23 cellular contexts compared by ENCODE assay signal in the genomic region with DNA sequence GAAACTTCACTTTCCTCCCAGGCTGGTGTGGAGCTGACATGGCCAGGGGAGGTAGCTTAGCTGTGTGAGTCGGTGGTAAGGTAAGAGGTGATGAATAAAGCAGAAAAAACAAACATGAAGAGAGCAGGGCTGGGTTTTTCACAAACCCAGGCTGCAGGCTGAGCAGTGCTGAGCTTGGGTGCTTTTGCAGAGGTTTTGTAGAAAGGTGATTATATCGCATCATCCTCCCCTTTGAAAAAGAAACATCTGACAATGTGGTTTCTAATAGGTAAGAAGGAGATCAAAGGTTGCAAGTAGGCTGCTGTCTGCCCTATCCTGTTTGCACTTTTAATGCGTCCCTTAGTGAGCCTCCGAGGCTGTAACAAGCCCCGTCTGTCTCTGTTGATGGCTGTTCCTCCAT.
DNase-seq lines count a peak whose midpoint lies in the region; ATAC-seq and TF ChIP-seq lines count a peak whose summit lies in the region.
"Had no signal": no experiment of that assay in that cellular context is flagged by ENCODE, and none has a peak within 500 bp of the region (broad histone marks: within the 10 kb centered on the region; RNA-seq: fewer than 3 reads in every experiment).

No MANE protein-coding gene starts in this region.

- H3K9me2 ChIP-seq in GM23338 (ENCODE audit: insufficient read depth) = no peaks in the 10 kb centered on the region

- H3K4me2 ChIP-seq in GM23338 = no peak overlapping the region

- H3F3A ChIP-seq in GM23338 (replicated peaks; ENCODE audit: low read depth) = no peaks in the 10 kb centered on the region

- H3K27me3 ChIP-seq in GM23338 (ENCODE audit: insufficient read depth) = no peaks in the 10 kb centered on the region
- H3K27me3 ChIP-seq: esophagus squamous epithelium, testis, vagina had no signal

- H3K36me3 ChIP-seq in GM23338 (ENCODE audit: insufficient read depth) = no peaks in the 10 kb centered on the region
- H3K36me3 ChIP-seq: esophagus squamous epithelium, gastrocnemius medialis, HAP-1, prostate gland, vagina had no signal

- H3K36me3 Mint-ChIP-seq in GM23338 (ENCODE audit: low read depth) = no peaks in the 10 kb centered on the region
- no peaks in the 10 kb centered on the region for H3K36me3 Mint-ChIP-seq in activated CD4-positive, alpha-beta memory T cell treated with anti-CD3 and anti-CD28 coated beads for 36 hours
- H3K36me3 Mint-ChIP-seq: activated naive CD8-positive, alpha-beta T cell; stimulated activated memory B cell treated with anti-CD40 and anti-IgM and Interleukin-4, amounts not matched to agents 10 μg/mL and 1 μg/mL and 100 μg/mL, for 72 hours had no signal

- peak overlapping the region; percentile 25 for H2AFZ ChIP-seq in GM23338

- no peaks in the 10 kb centered on the region for H3K79me2 ChIP-seq in GM23338 (replicated peaks; ENCODE audit: insufficient read depth)

- intact Hi-C loops in activated CD4-positive, alpha-beta memory T cell treated with anti-CD3 and anti-CD28 coated beads for 36 hours (cut with micrococcal nuclease) = loop anchor here (1.0 to 5.0 kb wide), 3 partner anchors 24 to 70 kb away; a partner anchor contains a TSS
- intact Hi-C loops in left colon (cut with DNase I, micrococcal nuclease) = no loop called here

- H3K4me1 ChIP-seq in GM23338 (ENCODE audit: insufficient read depth) = no peaks in the 10 kb centered on the region
- H3K4me1 ChIP-seq: esophagus squamous epithelium, gastrocnemius medialis, HAP-1, prostate gland, testis, vagina had no signal

- no peaks in the 10 kb centered on the region for H4K20me1 ChIP-seq in GM23338 (replicated peaks; ENCODE audit: insufficient read depth)

- H3K4me3 Mint-ChIP-seq in GM23338 = no peak overlapping the region
- no peak overlapping the region for H3K4me3 Mint-ChIP-seq in activated CD4-positive, alpha-beta memory T cell treated with anti-CD3 and anti-CD28 coated beads for 36 hours
- H3K4me3 Mint-ChIP-seq: activated naive CD8-positive, alpha-beta T cell; stimulated activated memory B cell treated with anti-CD40 and anti-IgM and Interleukin-4, amounts not matched to agents 10 μg/mL and 1 μg/mL and 100 μg/mL, for 72 hours had no signal

- H3K9me3 Mint-ChIP-seq in GM23338 = no peaks in the 10 kb centered on the region
- no peaks in the 10 kb centered on the region for H3K9me3 Mint-ChIP-seq in activated CD4-positive, alpha-beta memory T cell treated with anti-CD3 and anti-CD28 coated beads for 36 hours
- H3K9me3 Mint-ChIP-seq: stimulated activated memory B cell treated with anti-CD40 and anti-IgM and Interleukin-4, amounts not matched to agents 10 μg/mL and 1 μg/mL and 100 μg/mL, for 72 hours had no signal

- DNase-seq in activated gamma-delta T cell treated with Interleukin-2 at 50 U/mL for 16 hours (peak; percentile 23), activated gamma-delta T cell (lab: John Stamatoyannopoulos, UW) (no peak), GM23338 (ENCODE audit: low spot score) (no peak), left colon (no peak), G401 (ENCODE audit: low spot score) (no peak), NCI-H1930 (lab: John Stamatoyannopoulos, UW) (no peak)
- DNase-seq in activated CD4-positive, alpha-beta memory T cell treated with anti-CD3 and anti-CD28 coated beads for 36 hours = peak; percentile 48
- DNase-seq: activated CD4-positive, CD25-positive, alpha-beta regulatory T cell; activated CD8-positive, alpha-beta memory T cell treated with anti-CD3 and anti-CD28 coated beads, Interleukin-2, amount 50 U/mL, for 48 hours; esophagus squamous epithelium; gastrocnemius medialis; GDM1; IMR-90; NCI-H1436 treated with DMSO at 0.1 percent for 48 hours; NCI-H524; testis had no signal

- ATAC-seq in GM23338 (peak; percentile 25; the same call in 2 of the 3 replicates), left colon (peak; percentile 33), HG02981 (IDR thresholded peaks at IDR 0.05; ENCODE audit: unreplicated experiment) (no peak)
- ATAC-seq: gastrocnemius medialis; stimulated activated memory B cell treated with anti-CD40 and anti-IgM and Interleukin-4, amounts not matched to agents 10 μg/mL and 1 μg/mL and 100 μg/mL, for 72 hours had no signal

- peaks cover 6% of the 10 kb centered on the region; the same call in 2 of the 3 replicates for H3K4me1 Mint-ChIP-seq in GM23338
- H3K4me1 Mint-ChIP-seq in activated CD4-positive, alpha-beta memory T cell treated with anti-CD3 and anti-CD28 coated beads for 36 hours (ENCODE audit: low read depth) = peaks cover 20% of the 10 kb centered on the region
- H3K4me1 Mint-ChIP-seq: stimulated activated memory B cell treated with anti-CD40 and anti-IgM and Interleukin-4, amounts not matched to agents 10 μg/mL and 1 μg/mL and 100 μg/mL, for 72 hours had no signal

- POLR2A ChIA-PET in activated CD4-positive, alpha-beta memory T cell treated with anti-CD3 and anti-CD28 coated beads for 36 hours (lab: Charles Lee) = no interaction called here

- no peak overlapping the region for H3K27ac Mint-ChIP-seq in GM23338
- peak overlapping the region; percentile 43 for H3K27ac Mint-ChIP-seq in activated CD4-positive, alpha-beta memory T cell treated with anti-CD3 and anti-CD28 coated beads for 36 hours
- H3K27ac Mint-ChIP-seq: activated naive CD8-positive, alpha-beta T cell; stimulated activated memory B cell treated with anti-CD40 and anti-IgM and Interleukin-4, amounts not matched to agents 10 μg/mL and 1 μg/mL and 100 μg/mL, for 72 hours had no signal

- TF ChIP-seq CTCF in GM23338 (conservative IDR thresholded peaks at IDR 0.05; ENCODE audit: low read depth in 2 of 2) = no peak

- H3K27ac ChIP-seq in GM23338 (ENCODE audit: low read depth) = no peak overlapping the region
- H3K27ac ChIP-seq: C4-2B, esophagus squamous epithelium, gastrocnemius medialis, prostate gland, testis, vagina had no signal

- no peaks in the 10 kb centered on the region for H3K27me3 Mint-ChIP-seq in GM23338 (ENCODE audit: insufficient read depth, low read depth, poor library complexity)
- no peaks in the 10 kb centered on the region for H3K27me3 Mint-ChIP-seq in activated CD4-positive, alpha-beta memory T cell treated with anti-CD3 and anti-CD28 coated beads for 36 hours
- H3K27me3 Mint-ChIP-seq: activated naive CD8-positive, alpha-beta T cell had no signal

- H3K4me3 ChIP-seq in GM23338 = no peak overlapping the region
- H3K4me3 ChIP-seq: esophagus squamous epithelium, gastrocnemius medialis, HAP-1, prostate gland, testis, vagina had no signal

- in situ Hi-C loops in G401 (cut with HindIII; ENCODE audit: low sequenced_read_pairs) = no loop called here

- CTCF ChIA-PET in activated CD4-positive, alpha-beta memory T cell treated with anti-CD3 and anti-CD28 coated beads for 36 hours (lab: Charles Lee) = interaction anchor here (0.9 to 4.3 kb wide), 2 partner anchors 25 to 697 kb away, joined by 3 to 21 read pairs; no protein-coding TSS in a partner anchor

TF ChIP-seq in GM23338, 12 proteins besides CTCF, POLR2A, EP300 and RAD21 (continues in another document):
- TF ChIP-seq, protein P1, sequence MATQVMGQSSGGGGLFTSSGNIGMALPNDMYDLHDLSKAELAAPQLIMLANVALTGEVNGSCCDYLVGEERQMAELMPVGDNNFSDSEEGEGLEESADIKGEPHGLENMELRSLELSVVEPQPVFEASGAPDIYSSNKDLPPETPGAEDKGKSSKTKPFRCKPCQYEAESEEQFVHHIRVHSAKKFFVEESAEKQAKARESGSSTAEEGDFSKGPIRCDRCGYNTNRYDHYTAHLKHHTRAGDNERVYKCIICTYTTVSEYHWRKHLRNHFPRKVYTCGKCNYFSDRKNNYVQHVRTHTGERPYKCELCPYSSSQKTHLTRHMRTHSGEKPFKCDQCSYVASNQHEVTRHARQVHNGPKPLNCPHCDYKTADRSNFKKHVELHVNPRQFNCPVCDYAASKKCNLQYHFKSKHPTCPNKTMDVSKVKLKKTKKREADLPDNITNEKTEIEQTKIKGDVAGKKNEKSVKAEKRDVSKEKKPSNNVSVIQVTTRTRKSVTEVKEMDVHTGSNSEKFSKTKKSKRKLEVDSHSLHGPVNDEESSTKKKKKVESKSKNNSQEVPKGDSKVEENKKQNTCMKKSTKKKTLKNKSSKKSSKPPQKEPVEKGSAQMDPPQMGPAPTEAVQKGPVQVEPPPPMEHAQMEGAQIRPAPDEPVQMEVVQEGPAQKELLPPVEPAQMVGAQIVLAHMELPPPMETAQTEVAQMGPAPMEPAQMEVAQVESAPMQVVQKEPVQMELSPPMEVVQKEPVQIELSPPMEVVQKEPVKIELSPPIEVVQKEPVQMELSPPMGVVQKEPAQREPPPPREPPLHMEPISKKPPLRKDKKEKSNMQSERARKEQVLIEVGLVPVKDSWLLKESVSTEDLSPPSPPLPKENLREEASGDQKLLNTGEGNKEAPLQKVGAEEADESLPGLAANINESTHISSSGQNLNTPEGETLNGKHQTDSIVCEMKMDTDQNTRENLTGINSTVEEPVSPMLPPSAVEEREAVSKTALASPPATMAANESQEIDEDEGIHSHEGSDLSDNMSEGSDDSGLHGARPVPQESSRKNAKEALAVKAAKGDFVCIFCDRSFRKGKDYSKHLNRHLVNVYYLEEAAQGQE (IDR thresholded peaks at IDR 0.05; ENCODE audit: unreplicated experiment) = no peak
- TF ChIP-seq, protein P2, sequence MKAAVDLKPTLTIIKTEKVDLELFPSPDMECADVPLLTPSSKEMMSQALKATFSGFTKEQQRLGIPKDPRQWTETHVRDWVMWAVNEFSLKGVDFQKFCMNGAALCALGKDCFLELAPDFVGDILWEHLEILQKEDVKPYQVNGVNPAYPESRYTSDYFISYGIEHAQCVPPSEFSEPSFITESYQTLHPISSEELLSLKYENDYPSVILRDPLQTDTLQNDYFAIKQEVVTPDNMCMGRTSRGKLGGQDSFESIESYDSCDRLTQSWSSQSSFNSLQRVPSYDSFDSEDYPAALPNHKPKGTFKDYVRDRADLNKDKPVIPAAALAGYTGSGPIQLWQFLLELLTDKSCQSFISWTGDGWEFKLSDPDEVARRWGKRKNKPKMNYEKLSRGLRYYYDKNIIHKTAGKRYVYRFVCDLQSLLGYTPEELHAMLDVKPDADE (IDR thresholded peaks at IDR 0.05) = no peak
- no peak for TF ChIP-seq NANOG (IDR thresholded peaks at IDR 0.05; ENCODE audit: borderline replicate concordance)
- no peak for TF ChIP-seq ZNF331 (CRISPR knock-in tag; IDR thresholded peaks at IDR 0.05; ENCODE audit: low read depth)
- no peak for TF ChIP-seq ZNF114 (CRISPR knock-in tag; IDR thresholded peaks at IDR 0.05)
- no peak for TF ChIP-seq EZH2phosphoT487 (IDR thresholded peaks at IDR 0.05; ENCODE audit: unreplicated experiment)
- no peak for TF ChIP-seq POLR2AphosphoS5 (IDR thresholded peaks at IDR 0.05; ENCODE audit: low read depth)
- no peak for TF ChIP-seq STAT1 (IDR thresholded peaks at IDR 0.05; ENCODE audit: unreplicated experiment)
- no peak for TF ChIP-seq CREB1 (CRISPR knock-in tag; IDR thresholded peaks at IDR 0.05; ENCODE audit: low read depth)
- TF ChIP-seq EZH2 (IDR thresholded peaks at IDR 0.05; ENCODE audit: low read depth, unreplicated experiment) = no peak
- TF ChIP-seq JUNB (IDR thresholded peaks at IDR 0.05; ENCODE audit: unreplicated experiment) = no peak

Comparison
In these comparisons a context has a peak if more than half of its experiments do, and no peak if none do; other contexts are left out.
1. DNase-seq: peak in activated gamma-delta T cell treated with Interleukin-2 at 50 U/mL for 16 hours (single experiment) and activated CD4-positive, alpha-beta memory T cell treated with anti-CD3 and anti-CD28 coated beads for 36 hours (single experiment); none in activated gamma-delta T cell (single experiment), GM23338 (single experiment), left colon (0 of 2), G401 (single experiment) and NCI-H1930 (0 of 2).